Comparison of ENCODE assay signal across 20 cellular contexts in genomic region chr3:42130329-42131070, GRCh38. TPM values are rescaled to one million over a fixed set of nuclear protein-coding genes. Genes with fewer than 3 reads are reported as not detected.
DNase-seq lines count a peak whose midpoint lies in the region; ATAC-seq and TF ChIP-seq lines count a peak whose summit lies in the region.
"Had no signal": no experiment of that assay in that cellular context is flagged by ENCODE, and none has a peak within 500 bp of the region (broad histone marks: within the 10 kb centered on the region; RNA-seq: fewer than 3 reads in every experiment).

No MANE protein-coding gene starts in this region.

- DNase-seq in activated effector memory CD4-positive, alpha-beta T cell treated with anti-CD3 and anti-CD28 coated beads, Interleukin-2, amount 50 U/mL, for 16 hours: peak; percentile 13
- DNase-seq in activated effector memory CD4-positive, alpha-beta T cell treated with Interleukin-2 at 50 U/mL for 16 hours: no peak
- DNase-seq in body of pancreas (peak in 3 of 4 donors; percentile 34 to 66 (median 38)), right lobe of liver (no peak), transverse colon (peak; percentile 57), neural progenitor cell (ENCODE audit: low spot score) (no peak), SK-N-DZ (ENCODE audit: low spot score) (no peak)
- DNase-seq in stimulated activated CD4-positive, alpha-beta T cell treated with anti-CD3 and anti-CD28 coated beads, Interleukin-12 subunit alpha, Interleukin-12 subunit beta, amount 100 ng/mL, for 4 hours: no peak
- DNase-seq: activated CD4-positive, CD25-positive, alpha-beta regulatory T cell; activated naive CD8-positive, alpha-beta T cell treated with anti-CD3 and anti-CD28 coated beads, Interleukin-2, amount 10 ng/mL, durations not matched to agents 7 days and 5 days; DMS79 treated with DMSO at 0.1 percent for 48 hours; effector CD4-positive, alpha-beta T cell; NCI-H146; NCI-H446; SHP77; stimulated activated naive B cell treated with anti-CD40 and anti-IgM and Interleukin-4, amounts not matched to agents 10 μg/mL and 1 μg/mL and 100 μg/mL, for 72 hours had no signal

- H3K27me3 ChIP-seq in body of pancreas: no peaks in the 10 kb centered on the region
- H3K27me3 ChIP-seq in right lobe of liver: no peaks in the 10 kb centered on the region
- H3K27me3 ChIP-seq in transverse colon: no peaks in the 10 kb centered on the region
- H3K27me3 ChIP-seq in neural progenitor cell: no peaks in the 10 kb centered on the region
- H3K27me3 ChIP-seq: tibial nerve had no signal

- H3K4me2 ChIP-seq in neural progenitor cell: no peak overlapping the region

- no peak overlapping the region for H3K4me3 Mint-ChIP-seq in neural progenitor cell
- H3K4me3 Mint-ChIP-seq: activated naive CD8-positive, alpha-beta T cell treated with anti-CD3 and anti-CD28 coated beads, Interleukin-2, amount 10 ng/mL, durations not matched to agents 7 days and 5 days; CD14-positive monocyte; memory B cell; stimulated activated naive B cell treated with anti-CD40 and anti-IgM and Interleukin-4, amounts not matched to agents 10 μg/mL and 1 μg/mL and 100 μg/mL, for 72 hours; T-helper 1 cell treated with Interleukin-12 subunit alpha and Interleukin-12 subunit beta and Interleukin-4 antibody, amounts not matched to agents 30 μg/mL and 1 μg/mL, for 36 hours had no signal

- no peak for TF ChIP-seq POLR2A in body of pancreas (IDR thresholded peaks at IDR 0.05)
- TF ChIP-seq POLR2A in right lobe of liver (IDR thresholded peaks at IDR 0.05): no peak
- peak; percentile 49 for TF ChIP-seq POLR2A in transverse colon (IDR thresholded peaks at IDR 0.05)

- no peak overlapping the region for H2AFZ ChIP-seq in neural progenitor cell (replicated peaks)

- peak; percentile 82 for ATAC-seq in body of pancreas
- ATAC-seq in right lobe of liver: peak; percentile 75 to 81 (median 76)

- no peak for TF ChIP-seq CTCF in body of pancreas (IDR thresholded peaks at IDR 0.05)
- no peak for TF ChIP-seq CTCF in right lobe of liver (IDR thresholded peaks at IDR 0.05)
- TF ChIP-seq CTCF in transverse colon (IDR thresholded peaks at IDR 0.05): no peak
- no peak for TF ChIP-seq CTCF in neural progenitor cell (IDR thresholded peaks at IDR 0.05)

- H3K27ac Mint-ChIP-seq in neural progenitor cell: no peak overlapping the region
- H3K27ac Mint-ChIP-seq: activated naive CD8-positive, alpha-beta T cell treated with anti-CD3 and anti-CD28 coated beads, Interleukin-2, amount 10 ng/mL, durations not matched to agents 7 days and 5 days; T-helper 1 cell treated with Interleukin-12 subunit alpha and Interleukin-12 subunit beta and Interleukin-4 antibody, amounts not matched to agents 30 μg/mL and 1 μg/mL, for 36 hours had no signal

- intact Hi-C loops in body of pancreas (cut with DNase I) (no loop called here), right lobe of liver (cut with DNase I) (no loop called here), transverse colon (cut with DNase I; ENCODE audit: low total_unique reads) (no loop called here)

- 56 to 71% methylated on average over 8 of the region's 8 CpGs for WGBS in body of pancreas, 2 donors
- WGBS in right lobe of liver (ENCODE audit: insufficient coverage, low coverage, low lambda C conversion rate, missing lambda C conversion rate): 43% methylated on average over 8 of the region's 8 CpGs
- WGBS in transverse colon (ENCODE audit: low coverage in 1 of 2), 2 donors: 68 to 83% methylated on average over 3 to 8 of the region's 8 CpGs

- no peaks in the 10 kb centered on the region for H3K27me3 Mint-ChIP-seq in neural progenitor cell (ENCODE audit: insufficient read depth, low read depth)
- H3K27me3 Mint-ChIP-seq: activated naive CD8-positive, alpha-beta T cell treated with anti-CD3 and anti-CD28 coated beads, Interleukin-2, amount 10 ng/mL, durations not matched to agents 7 days and 5 days; memory B cell; stimulated activated naive B cell treated with anti-CD40 and anti-IgM and Interleukin-4, amounts not matched to agents 10 μg/mL and 1 μg/mL and 100 μg/mL, for 72 hours had no signal

- TF ChIP-seq EP300 in transverse colon (IDR thresholded peaks at IDR 0.05; ENCODE audit: low read depth): no peak

- H3K4me3 ChIP-seq in body of pancreas (no peak overlapping the region), right lobe of liver (no peak overlapping the region), transverse colon (no peak overlapping the region), neural progenitor cell (no peak overlapping the region)
- H3K4me3 ChIP-seq: tibial nerve had no signal

- peaks cover 7% of the 10 kb centered on the region for H3K4me1 Mint-ChIP-seq in neural progenitor cell
- H3K4me1 Mint-ChIP-seq: CD14-positive monocyte had no signal

- peak overlapping the region in 2 of 4 donors; percentile 54 to 60 for H3K27ac ChIP-seq in body of pancreas
- H3K27ac ChIP-seq in right lobe of liver: peak overlapping the region in 2 of 3 donors; percentile 60 to 61
- H3K27ac ChIP-seq in transverse colon: peak overlapping the region; percentile 70 to 83 (median 73)
- H3K27ac ChIP-seq in neural progenitor cell: no peak overlapping the region

- in situ Hi-C loops in transverse colon (cut with MboI; ENCODE audit: low pct_ligation_motif_present in 1 of 4, low pct_unique_long_range_greater_than_20kb in 1 of 4, low sequenced_read_pairs in 3 of 4): no loop called here

- no peaks in the 10 kb centered on the region for H3F3A ChIP-seq in neural progenitor cell (ENCODE audit: low read depth)

- H3K4me1 ChIP-seq in body of pancreas (peaks cover 26% of the 10 kb centered on the region), right lobe of liver (peaks cover 0 to 39% (median 14%) of the 10 kb centered on the region in 4 donors), transverse colon (peaks cover 0 to 54% (median 19%) of the 10 kb centered on the region in 4 donors), neural progenitor cell (no peaks in the 10 kb centered on the region)

- H3K79me2 ChIP-seq in neural progenitor cell (ENCODE audit: low read depth): no peaks in the 10 kb centered on the region

- H3K9me3 ChIP-seq in body of pancreas (no peaks in the 10 kb centered on the region), right lobe of liver (no peaks in the 10 kb centered on the region), transverse colon (no peaks in the 10 kb centered on the region), neural progenitor cell (ENCODE audit: low read depth) (no peaks in the 10 kb centered on the region)
- H3K9me3 ChIP-seq: tibial nerve had no signal

- H3K9me3 Mint-ChIP-seq in neural progenitor cell: no peaks in the 10 kb centered on the region
- H3K9me3 Mint-ChIP-seq: activated naive CD8-positive, alpha-beta T cell treated with anti-CD3 and anti-CD28 coated beads, Interleukin-2, amount 10 ng/mL, durations not matched to agents 7 days and 5 days; CD14-positive monocyte; memory B cell; stimulated activated naive B cell treated with anti-CD40 and anti-IgM and Interleukin-4, amounts not matched to agents 10 μg/mL and 1 μg/mL and 100 μg/mL, for 72 hours; T-helper 1 cell treated with Interleukin-12 subunit alpha and Interleukin-12 subunit beta and Interleukin-4 antibody, amounts not matched to agents 30 μg/mL and 1 μg/mL, for 36 hours had no signal

- H4K20me1 ChIP-seq in neural progenitor cell (ENCODE audit: low read depth): no peaks in the 10 kb centered on the region

- H3K36me3 Mint-ChIP-seq in neural progenitor cell: peaks cover 11% of the 10 kb centered on the region

- no peak overlapping the region for H3K9ac ChIP-seq in neural progenitor cell

- no peaks in the 10 kb centered on the region for H3K36me3 ChIP-seq in body of pancreas (replicated peaks in 1 of 2; ENCODE audit: insufficient read depth in 1 of 2, low read depth in 2 of 2)
- peaks cover 0 to 12% (median 0%) of the 10 kb centered on the region in 4 donors for H3K36me3 ChIP-seq in right lobe of liver
- peaks cover 0 to 10% (median 3%) of the 10 kb centered on the region in 4 donors for H3K36me3 ChIP-seq in transverse colon
- no peaks in the 10 kb centered on the region for H3K36me3 ChIP-seq in neural progenitor cell

RNA-seq across cellular contexts. Expression of gene TRAK1, which starts 39.3 kb away (rescaled TPM):
- total RNA-seq in body of pancreas: 10 to 100 TPM; 17.1 to 24.1 TPM
- 10 to 100 TPM in 5 of 6 experiments, 1 to 10 TPM in 1; 9.5 to 16.4 (median 12.2) TPM for total RNA-seq in right lobe of liver
- 100 to 1,000 TPM in 3 of 4 donors, 10 to 100 TPM in 1; 91.7 to 247 (median 115) TPM for total RNA-seq in transverse colon
- total RNA-seq in neural progenitor cell (ENCODE audit: low replicate concordance): 32.2 and 41.3 TPM in 2 replicates
- 15.4 and 17.1 TPM in 2 replicates for polyA plus RNA-seq in SK-N-DZ (2014; cell fraction: cytosol; rRNA removed)
- polyA plus RNA-seq in SK-N-DZ (2014; cell fraction: nucleus; rRNA removed): 10.3 and 19.4 TPM in 2 replicates

Comparison
In these comparisons a context has a peak if more than half of its experiments do, and no peak if none do; other contexts are left out.
1. DNase-seq: peak in activated effector memory CD4-positive, alpha-beta T cell treated with anti-CD3 and anti-CD28 coated beads, Interleukin-2, amount 50 U/mL, for 16 hours (single experiment), body of pancreas (3 of 4) and transverse colon (single experiment); none in activated effector memory CD4-positive, alpha-beta T cell treated with Interleukin-2 at 50 U/mL for 16 hours (single experiment), right lobe of liver (0 of 3), stimulated activated CD4-positive, alpha-beta T cell treated with anti-CD3 and anti-CD28 coated beads, Interleukin-12 subunit alpha, Interleukin-12 subunit beta, amount 100 ng/mL, for 4 hours (single experiment), neural progenitor cell (single experiment) and SK-N-DZ (single experiment).